ENCODE assay signal across 19 cellular contexts in the genomic region with DNA sequence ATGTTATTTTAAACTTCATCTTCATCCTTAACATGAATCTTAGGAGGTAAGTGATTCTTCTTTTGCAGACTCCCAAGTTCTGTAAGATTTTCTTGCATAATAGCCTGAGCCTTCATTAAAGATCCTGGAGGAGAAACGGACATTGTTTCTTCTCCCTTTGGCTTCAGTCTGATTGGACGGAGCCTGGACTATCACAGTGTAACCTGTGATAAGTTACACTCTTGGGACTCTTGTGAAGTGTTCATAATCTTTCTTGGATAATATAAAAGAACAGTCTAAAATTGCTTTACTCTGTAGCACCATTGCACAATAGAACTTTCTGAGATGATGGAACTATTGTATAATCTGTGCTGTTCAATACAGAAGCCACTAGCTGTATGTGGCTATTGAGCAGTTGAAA.
"Had no signal": no experiment of that assay in that cellular context is flagged by ENCODE, and none has a peak within 500 bp of the region (broad histone marks: within the 10 kb centered on the region; RNA-seq: fewer than 3 reads in every experiment).

No MANE protein-coding gene starts in this region.

- ATAC-seq: K562 had no signal

- H3K4me3 Mint-ChIP-seq: IgD-negative memory B cell had no signal

- DNase-seq: NCI-H1092, NCI-H1105 treated with DMSO at 0.1 percent for 48 hours, NCI-H1417 treated with DMSO at 0.1 percent for 48 hours, NCI-H146, NCI-H1694 treated with DMSO at 0.1 percent for 48 hours, NCI-H1930, NCI-H2081 treated with DMSO at 0.1 percent for 48 hours, NCI-H2171, NCI-H226, NCI-H446, NCI-H510A, NCI-H524 treated with DMSO at 0.1 percent for 48 hours, NCI-H774, Right ventricle myocardium superior, RPMI8226, SIG-M5, SK-N-SH had no signal

- H3K9me3 ChIP-seq: SK-N-SH had no signal

- H3K9ac ChIP-seq: SK-N-SH had no signal

- H3K27ac Mint-ChIP-seq: IgD-negative memory B cell had no signal

- H3K4me3 ChIP-seq: K562 had no signal
